ENCODE assay signal across 8 cellular contexts in the genomic region with DNA sequence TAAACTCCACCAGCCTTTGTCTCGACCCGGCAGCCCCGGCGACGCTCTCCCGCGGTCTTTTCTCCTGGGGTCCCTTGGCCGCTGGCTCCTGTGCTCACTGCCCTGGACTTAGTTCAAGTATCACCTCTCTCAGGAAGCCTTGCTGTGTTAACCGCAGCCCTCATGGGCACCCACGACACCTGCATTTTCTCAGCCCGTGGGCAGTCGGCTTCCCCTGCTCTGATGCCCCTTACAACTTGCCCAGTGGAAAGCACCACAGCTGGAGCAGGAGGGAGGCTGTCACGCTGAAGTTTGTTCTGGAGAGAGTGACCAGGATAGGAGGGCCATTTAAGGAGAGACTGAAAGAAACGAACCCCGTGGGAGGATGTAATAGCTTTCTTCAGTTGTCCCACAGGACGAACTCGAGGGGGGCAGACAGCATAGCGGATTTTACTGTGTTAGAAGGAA. TPM values are rescaled to one million over a fixed set of nuclear protein-coding genes. Genes with fewer than 3 reads are reported as not detected.
DNase-seq lines count a peak whose midpoint lies in the region; ATAC-seq, FAIRE-seq and TF ChIP-seq lines count a peak whose summit lies in the region.

No MANE protein-coding gene starts in this region.

- POLR2A ChIA-PET in endothelial cell of umbilical vein (lab: Charles Lee), result no interaction called here
- POLR2A ChIA-PET in naive thymus-derived CD4-positive, alpha-beta T cell (lab: Charles Lee), result interaction anchor here (0.6 to 0.7 kb wide), 2 partner anchors 9 to 446 kb away, joined by 3 read pairs; no protein-coding TSS in a partner anchor

- BruUV-seq in endothelial cell of umbilical vein (replicated peaks; lab: Mats Ljungman, UMichigan), result TSS peak; percentile 74

- TF ChIP-seq CTCF in OCI-LY3 (IDR thresholded peaks at IDR 0.05; ENCODE audit: low read depth, low read length) (no peak), endothelial cell of umbilical vein (IDR thresholded peaks at IDR 0.05; ENCODE audit: extremely low read depth in 1 of 2, insufficient read depth in 1 of 2, low read depth in 1 of 2, low read length in 2 of 2) (no peak)

- intact Hi-C loops in endothelial cell of umbilical vein (cut with micrococcal nuclease), result loop anchor here (1.0 kb wide), 1 partner anchor 1936 kb away; no protein-coding TSS in a partner anchor
- intact Hi-C loops in naive thymus-derived CD4-positive, alpha-beta T cell (cut with micrococcal nuclease), result loop anchor here (1.0 to 10.0 kb wide), 9 partner anchors 24 to 782 kb away; a partner anchor contains a TSS

- H3K27me3 Mint-ChIP-seq in naive thymus-derived CD4-positive, alpha-beta T cell, result no peaks in the 10 kb centered on the region

- FAIRE-seq in endothelial cell of umbilical vein (lab: Jason Lieb, UNC), result no peak

- dilution Hi-C loops in endothelial cell of umbilical vein (cut with MboI; ENCODE audit: extremely low pct_ligation_motif_present, low sequenced_read_pairs), result no loop called here

- no peak for TF ChIP-seq POLR2A in endothelial cell of umbilical vein (IDR thresholded peaks at IDR 0.05; ENCODE audit: low read depth, low read length)

- H2AFZ ChIP-seq in OCI-LY3 (ENCODE audit: low read depth, low read length) (peak overlapping the region; percentile 98), endothelial cell of umbilical vein (ENCODE audit: low read depth, low read length) (peak overlapping the region; percentile 82)

- H3K4me3 ChIP-seq in OCI-LY3 (ENCODE audit: low read length) (peak overlapping the region; percentile 98), endothelial cell of umbilical vein (replicated peaks in 1 of 3; ENCODE audit: insufficient read depth in 1 of 3, low read depth in 1 of 3, low read length in 3 of 3) (peak overlapping the region; percentile 43 to 94 (median 80))
- H3K4me3 ChIP-seq in naive thymus-derived CD4-positive, alpha-beta T cell (ENCODE audit: low read length), result peak overlapping the region; percentile 98

- H3K9me1 ChIP-seq in endothelial cell of umbilical vein (replicated peaks; ENCODE audit: control insufficient read depth, extremely low read depth, insufficient read depth, low read length), result no peaks in the 10 kb centered on the region

- H3K79me2 ChIP-seq in OCI-LY3 (ENCODE audit: low read length) (peaks cover 55% of the 10 kb centered on the region), endothelial cell of umbilical vein (ENCODE audit: control insufficient read depth, insufficient read depth, low read length) (peaks cover 32% of the 10 kb centered on the region)

- peak overlapping the region; percentile 95 for H3K9ac ChIP-seq in OCI-LY3 (ENCODE audit: low read length)
- peak overlapping the region; percentile 74 for H3K9ac ChIP-seq in endothelial cell of umbilical vein (replicated peaks; ENCODE audit: extremely low read depth, insufficient read depth, low read length)

- H3K9me3 ChIP-seq in OCI-LY3 (ENCODE audit: insufficient read depth, low read length), result no peaks in the 10 kb centered on the region
- no peaks in the 10 kb centered on the region for H3K9me3 ChIP-seq in endothelial cell of umbilical vein (replicated peaks; ENCODE audit: control insufficient read depth, insufficient read depth, low read length)
- H3K9me3 ChIP-seq in naive thymus-derived CD4-positive, alpha-beta T cell (ENCODE audit: control insufficient read depth in 2 of 3, low read length in 3 of 3), result no peaks in the 10 kb centered on the region

- no peaks in the 10 kb centered on the region for H3K9me3 Mint-ChIP-seq in naive thymus-derived CD4-positive, alpha-beta T cell

- H4K20me1 ChIP-seq in OCI-LY3 (ENCODE audit: insufficient read depth, low read length), result no peaks in the 10 kb centered on the region
- H4K20me1 ChIP-seq in endothelial cell of umbilical vein (replicated peaks; ENCODE audit: control insufficient read depth, extremely low read depth, insufficient read depth, low read length), result no peaks in the 10 kb centered on the region

- H3K36me3 Mint-ChIP-seq in naive thymus-derived CD4-positive, alpha-beta T cell, result peaks cover 0 to 6% (median 0%) of the 10 kb centered on the region in 5 donors

- peak; percentile 19 for DNase-seq in stimulated activated CD4-positive, alpha-beta T cell treated with anti-CD3 and anti-CD28 coated beads, Interleukin-1b, Interleukin-23, amount 100 ng/mL, for 48 hours
- DNase-seq in stimulated activated CD4-positive, alpha-beta T cell treated with anti-CD3 and anti-CD28 coated beads, Interleukin-15, amount 100 ng/mL, for 24 hours, result no peak
- DNase-seq in endothelial cell of umbilical vein (ENCODE audit: low read depth, low spot score) (no peak), COLO668 (lab: John Stamatoyannopoulos, UW; ENCODE audit: unreplicated experiment) (no peak), occipital lobe (lab: John Stamatoyannopoulos, UW) (no peak)
- DNase-seq in naive thymus-derived CD4-positive, alpha-beta T cell, result peak in 1 of 9 donors; percentile 40

- CTCF ChIA-PET in endothelial cell of umbilical vein (lab: Charles Lee), result interaction anchor here (0.9 to 2.0 kb wide), 5 partner anchors 9 to 565 kb away, joined by 3 to 8 read pairs (median 5); no protein-coding TSS in a partner anchor
- CTCF ChIA-PET in naive thymus-derived CD4-positive, alpha-beta T cell (lab: Charles Lee), result interaction anchor here (1.1 kb wide), 1 partner anchor 23 kb away, joined by 3 read pairs; no protein-coding TSS in a partner anchor

- H3K27ac Mint-ChIP-seq in naive thymus-derived CD4-positive, alpha-beta T cell, result no peak overlapping the region

- peak overlapping the region; percentile 50 for H3K27ac ChIP-seq in OCI-LY3 (ENCODE audit: low read length)
- H3K27ac ChIP-seq in endothelial cell of umbilical vein (ENCODE audit: insufficient read depth, low read depth, low read length), result peak overlapping the region; percentile 52
- H3K27ac ChIP-seq in naive thymus-derived CD4-positive, alpha-beta T cell (ENCODE audit: low read depth, low read length), result peak overlapping the region; percentile 85

- H3K36me3 ChIP-seq in OCI-LY3 (replicated peaks; ENCODE audit: low read depth, low read length) (peaks cover 12% of the 10 kb centered on the region), endothelial cell of umbilical vein (ENCODE audit: control insufficient read depth in 2 of 2, extremely low read depth in 1 of 2, insufficient read depth in 2 of 2, low read length in 2 of 2) (peaks cover 0 to 5% of the 10 kb centered on the region in 2 experiments)
- peaks cover 0 to 17% (median under 1%) of the 10 kb centered on the region in 3 experiments for H3K36me3 ChIP-seq in naive thymus-derived CD4-positive, alpha-beta T cell (ENCODE audit: control insufficient read depth in 2 of 3, insufficient read depth in 3 of 3, low read length in 3 of 3)

- ATAC-seq in HG02678 (IDR thresholded peaks at IDR 0.05; ENCODE audit: unreplicated experiment), result peak; percentile 29
- peak; percentile 21 for ATAC-seq in naive thymus-derived CD4-positive, alpha-beta T cell

- H3K4me2 ChIP-seq in OCI-LY3 (ENCODE audit: low read length), result peak overlapping the region; percentile 97
- H3K4me2 ChIP-seq in endothelial cell of umbilical vein (ENCODE audit: insufficient read depth, low read length), result peak overlapping the region; percentile 83

- H3K4me3 Mint-ChIP-seq in naive thymus-derived CD4-positive, alpha-beta T cell, result no peak overlapping the region

- H3K4me1 ChIP-seq in OCI-LY3 (ENCODE audit: low read length) (peaks cover 18% of the 10 kb centered on the region), endothelial cell of umbilical vein (ENCODE audit: control insufficient read depth, extremely low read depth, insufficient read depth, low read length) (peaks cover 19% of the 10 kb centered on the region)
- H3K4me1 ChIP-seq in naive thymus-derived CD4-positive, alpha-beta T cell (ENCODE audit: control insufficient read depth in 2 of 2, insufficient read depth in 2 of 2, low read length in 2 of 2), result peaks cover 8 to 15% of the 10 kb centered on the region in 2 donors

- H3K27me3 ChIP-seq in OCI-LY3 (ENCODE audit: low read depth, low read length) (no peaks in the 10 kb centered on the region), endothelial cell of umbilical vein (ENCODE audit: control insufficient read depth in 2 of 2, insufficient read depth in 2 of 2, low read length in 2 of 2) (no peaks in the 10 kb centered on the region)
- H3K27me3 ChIP-seq in naive thymus-derived CD4-positive, alpha-beta T cell (ENCODE audit: control insufficient read depth in 2 of 2, insufficient read depth in 2 of 2, low read length in 2 of 2), result no peaks in the 10 kb centered on the region

- peaks cover 5 to 41% (median 30%) of the 10 kb centered on the region in 7 donors for H3K4me1 Mint-ChIP-seq in naive thymus-derived CD4-positive, alpha-beta T cell

TF ChIP-seq in endothelial cell of umbilical vein, 7 proteins besides CTCF, POLR2A, EP300 and RAD21 (continues in another document):
- TF ChIP-seq MYC (IDR thresholded peaks at IDR 0.05; ENCODE audit: low read depth, low read length), result no peak
- no peak for TF ChIP-seq POLR2AphosphoS5 (IDR thresholded peaks at IDR 0.05; ENCODE audit: insufficient read depth, low read depth, low read length)
- TF ChIP-seq JUN (IDR thresholded peaks at IDR 0.05; ENCODE audit: borderline replicate concordance, insufficient read depth, insufficient read length, low read depth), result no peak

RNA-seq across cellular contexts. Expression of a gene that starts 0.4 kb away (rescaled TPM):
- total RNA-seq in endothelial cell of umbilical vein, result 11.3 and 12.9 TPM in 2 replicates
- polyA plus RNA-seq in endothelial cell of umbilical vein, result 1.8 and 1.9 TPM in 2 replicates
- polyA plus RNA-seq in endothelial cell of umbilical vein (2011; cell fraction: cytosol; rRNA removed), result 2.3 and 3.3 TPM in 2 replicates
- polyA plus RNA-seq in endothelial cell of umbilical vein (2011; cell fraction: nucleus; rRNA removed), result 7.2 and 10.1 TPM in 2 replicates
- 4.5 and 12.5 TPM in 2 replicates for polyA plus RNA-seq in endothelial cell of umbilical vein (2012)
- polyA minus RNA-seq in endothelial cell of umbilical vein, result 6.9 and 8.0 TPM in 2 replicates
- polyA minus RNA-seq in endothelial cell of umbilical vein (2011; cell fraction: cytosol; rRNA and poly(A)+ RNA removed), result 4.2 TPM
- polyA minus RNA-seq in endothelial cell of umbilical vein (2011; cell fraction: nucleus; rRNA and poly(A)+ RNA removed), result 18.5 and 28.7 TPM in 2 replicates
- 10 to 100 TPM in 2 of 5 experiments, 1 to 10 TPM in 3; 5.2 to 12.1 (median 9.4) TPM for total RNA-seq in naive thymus-derived CD4-positive, alpha-beta T cell
- 1 to 10 TPM; 3.2 to 8.6 TPM for polyA plus RNA-seq in naive thymus-derived CD4-positive, alpha-beta T cell
- total RNA-seq in occipital lobe, result 25.7 TPM

RNA-seq across cellular contexts. Expression of a gene that starts 0.5 kb away (rescaled TPM):
- total RNA-seq in endothelial cell of umbilical vein (55.6 and 55.9 TPM in 2 replicates), occipital lobe (60.5 TPM)
- polyA plus RNA-seq in endothelial cell of umbilical vein, result 47.3 and 58.4 TPM in 2 replicates
- polyA plus RNA-seq in endothelial cell of umbilical vein (2011; cell fraction: cytosol; rRNA removed), result 33.4 and 44.1 TPM in 2 replicates
- polyA plus RNA-seq in endothelial cell of umbilical vein (2011; cell fraction: nucleus; rRNA removed), result 55.8 and 62.7 TPM in 2 replicates
- 50.4 and 57.9 TPM in 2 replicates for polyA plus RNA-seq in endothelial cell of umbilical vein (2012)
- 37.1 and 41.4 TPM in 2 replicates for polyA minus RNA-seq in endothelial cell of umbilical vein
- 49.8 TPM for polyA minus RNA-seq in endothelial cell of umbilical vein (2011; cell fraction: cytosol; rRNA and poly(A)+ RNA removed)
- polyA minus RNA-seq in endothelial cell of umbilical vein (2011; cell fraction: nucleus; rRNA and poly(A)+ RNA removed), result 24.4 and 26.9 TPM in 2 replicates
- 10 to 100 TPM; 25.7 to 92.9 (median 53.6) TPM for total RNA-seq in naive thymus-derived CD4-positive, alpha-beta T cell
- polyA plus RNA-seq in naive thymus-derived CD4-positive, alpha-beta T cell, result 10 to 100 TPM; 74.9 to 77.3 TPM
